Comparison of ENCODE assay signal across 8 cellular contexts in genomic region chr12:98503593-98504367, GRCh38. TPM values are rescaled to one million over a fixed set of nuclear protein-coding genes. Genes with fewer than 3 reads are reported as not detected.
DNase-seq lines count a peak whose midpoint lies in the region; ATAC-seq and TF ChIP-seq lines count a peak whose summit lies in the region.

No MANE protein-coding gene starts in this region.

- H3K4me1 ChIP-seq in right cardiac atrium (ENCODE audit: control insufficient read depth, insufficient read depth, low read length) (no peaks in the 10 kb centered on the region), vagina (peaks cover 14% of the 10 kb centered on the region)

- TF ChIP-seq CTCF in vagina (IDR thresholded peaks at IDR 0.05): no peak

- peak; percentile 79 for ATAC-seq in GM18498 (IDR thresholded peaks at IDR 0.05; ENCODE audit: unreplicated experiment)
- peak; percentile 75 for ATAC-seq in HG02885 (IDR thresholded peaks at IDR 0.05; ENCODE audit: poor library complexity, unreplicated experiment)
- peak; percentile 87 for ATAC-seq in T-helper 17 cell
- peak; percentile 96 for ATAC-seq in right cardiac atrium

- TF ChIP-seq POLR2A in vagina (IDR thresholded peaks at IDR 0.05): peak in 1 of 2 donors; percentile 26

- H3K27ac Mint-ChIP-seq in T-helper 17 cell: peak overlapping the region; percentile 97

- peak overlapping the region; percentile 87 for H3K4me3 Mint-ChIP-seq in T-helper 17 cell

- peak; percentile 94 for DNase-seq in NCI-H1694 treated with DMSO at 0.1 percent for 48 hours (lab: John Stamatoyannopoulos, UW)
- peak; percentile 84 to 89 (median 89) for DNase-seq in T-helper 17 cell
- DNase-seq in anterior cingulate cortex (lab: John Stamatoyannopoulos, UW): peak; percentile 51 to 96 (median 88)
- peak; percentile 95 to 98 (median 98) for DNase-seq in right cardiac atrium
- peak; percentile 91 for DNase-seq in putamen (ENCODE audit: low spot score)
- DNase-seq in vagina (ENCODE audit: extremely low spot score in 2 of 2): peak in 1 of 2 donors; percentile 97

- intact Hi-C loops in right cardiac atrium (cut with DNase I): no loop called here
- intact Hi-C loops in vagina (cut with DNase I): no loop called here

- H3K4me3 ChIP-seq in right cardiac atrium (ENCODE audit: low read length) (peak overlapping the region; percentile 79), vagina (peak overlapping the region; percentile 60)

- H3K36me3 ChIP-seq in vagina: no peaks in the 10 kb centered on the region

- H3K9me3 ChIP-seq in T-helper 17 cell (ENCODE audit: control insufficient read depth, low read length, poor library complexity, severe bottlenecking): no peaks in the 10 kb centered on the region
- no peaks in the 10 kb centered on the region for H3K9me3 ChIP-seq in right cardiac atrium (ENCODE audit: control insufficient read depth, low read length)
- no peaks in the 10 kb centered on the region for H3K9me3 ChIP-seq in vagina

- H3K27ac ChIP-seq in right cardiac atrium (ENCODE audit: low read length): peak overlapping the region; percentile 99
- H3K27ac ChIP-seq in vagina: peak overlapping the region; percentile 96

- H3K27me3 ChIP-seq in right cardiac atrium (ENCODE audit: control insufficient read depth, insufficient read depth) (no peaks in the 10 kb centered on the region), vagina (no peaks in the 10 kb centered on the region)

- peaks cover 2% of the 10 kb centered on the region for H3K36me3 Mint-ChIP-seq in T-helper 17 cell (ENCODE audit: low read depth)

- H3K4me1 Mint-ChIP-seq in T-helper 17 cell: peaks cover 30% of the 10 kb centered on the region

- under 1% methylated on average over 43 of the region's 43 CpGs for WGBS in right cardiac atrium

- H3K27me3 Mint-ChIP-seq in T-helper 17 cell: peaks cover 6% of the 10 kb centered on the region

RNA-seq across cellular contexts. Expression of gene TMPO, which starts 11.6 kb away (rescaled TPM):
- total RNA-seq in T-helper 17 cell: 10 to 100 TPM; 68.1 to 79.4 TPM
- total RNA-seq in right cardiac atrium: 10 to 100 TPM; 18.8 to 28.9 (median 21.6) TPM
- polyA plus RNA-seq in right cardiac atrium: 14.8 TPM
- 103 TPM for total RNA-seq in vagina
